1 cellular context compared by ENCODE assay signal in the genomic region with DNA sequence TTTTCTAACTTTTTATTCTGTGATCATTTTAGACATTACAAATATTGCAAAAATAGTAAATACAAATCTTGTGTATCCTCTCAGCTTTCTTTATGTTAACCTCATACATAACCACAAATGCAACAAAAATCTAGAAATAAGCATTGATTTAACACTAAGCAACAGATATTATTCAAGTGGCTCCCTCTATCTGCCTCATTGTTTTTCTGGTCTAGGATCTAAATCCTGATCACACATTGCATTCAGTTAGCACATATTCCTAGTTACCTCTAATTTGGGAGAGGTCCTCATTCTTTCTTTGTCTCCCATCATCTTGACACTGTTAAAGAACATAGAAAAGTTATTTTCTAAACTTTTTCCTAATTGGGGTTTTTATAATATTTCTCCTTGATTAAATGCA.
TF ChIP-seq lines count a peak whose summit lies in the region.

No MANE protein-coding gene starts in this region.

TF ChIP-seq in HepG2, 621 proteins besides CTCF, POLR2A, EP300 and RAD21 (continued from another document):
- TF ChIP-seq, protein P1, sequence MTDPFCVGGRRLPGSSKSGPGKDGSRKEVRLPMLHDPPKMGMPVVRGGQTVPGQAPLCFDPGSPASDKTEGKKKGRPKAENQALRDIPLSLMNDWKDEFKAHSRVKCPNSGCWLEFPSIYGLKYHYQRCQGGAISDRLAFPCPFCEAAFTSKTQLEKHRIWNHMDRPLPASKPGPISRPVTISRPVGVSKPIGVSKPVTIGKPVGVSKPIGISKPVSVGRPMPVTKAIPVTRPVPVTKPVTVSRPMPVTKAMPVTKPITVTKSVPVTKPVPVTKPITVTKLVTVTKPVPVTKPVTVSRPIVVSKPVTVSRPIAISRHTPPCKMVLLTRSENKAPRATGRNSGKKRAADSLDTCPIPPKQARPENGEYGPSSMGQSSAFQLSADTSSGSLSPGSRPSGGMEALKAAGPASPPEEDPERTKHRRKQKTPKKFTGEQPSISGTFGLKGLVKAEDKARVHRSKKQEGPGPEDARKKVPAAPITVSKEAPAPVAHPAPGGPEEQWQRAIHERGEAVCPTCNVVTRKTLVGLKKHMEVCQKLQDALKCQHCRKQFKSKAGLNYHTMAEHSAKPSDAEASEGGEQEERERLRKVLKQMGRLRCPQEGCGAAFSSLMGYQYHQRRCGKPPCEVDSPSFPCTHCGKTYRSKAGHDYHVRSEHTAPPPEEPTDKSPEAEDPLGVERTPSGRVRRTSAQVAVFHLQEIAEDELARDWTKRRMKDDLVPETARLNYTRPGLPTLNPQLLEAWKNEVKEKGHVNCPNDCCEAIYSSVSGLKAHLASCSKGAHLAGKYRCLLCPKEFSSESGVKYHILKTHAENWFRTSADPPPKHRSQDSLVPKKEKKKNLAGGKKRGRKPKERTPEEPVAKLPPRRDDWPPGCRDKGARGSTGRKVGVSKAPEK (CRISPR knock-in tag; IDR thresholded peaks at IDR 0.05; ENCODE audit: borderline replicate concordance), result no peak
- TF ChIP-seq, protein P2, sequence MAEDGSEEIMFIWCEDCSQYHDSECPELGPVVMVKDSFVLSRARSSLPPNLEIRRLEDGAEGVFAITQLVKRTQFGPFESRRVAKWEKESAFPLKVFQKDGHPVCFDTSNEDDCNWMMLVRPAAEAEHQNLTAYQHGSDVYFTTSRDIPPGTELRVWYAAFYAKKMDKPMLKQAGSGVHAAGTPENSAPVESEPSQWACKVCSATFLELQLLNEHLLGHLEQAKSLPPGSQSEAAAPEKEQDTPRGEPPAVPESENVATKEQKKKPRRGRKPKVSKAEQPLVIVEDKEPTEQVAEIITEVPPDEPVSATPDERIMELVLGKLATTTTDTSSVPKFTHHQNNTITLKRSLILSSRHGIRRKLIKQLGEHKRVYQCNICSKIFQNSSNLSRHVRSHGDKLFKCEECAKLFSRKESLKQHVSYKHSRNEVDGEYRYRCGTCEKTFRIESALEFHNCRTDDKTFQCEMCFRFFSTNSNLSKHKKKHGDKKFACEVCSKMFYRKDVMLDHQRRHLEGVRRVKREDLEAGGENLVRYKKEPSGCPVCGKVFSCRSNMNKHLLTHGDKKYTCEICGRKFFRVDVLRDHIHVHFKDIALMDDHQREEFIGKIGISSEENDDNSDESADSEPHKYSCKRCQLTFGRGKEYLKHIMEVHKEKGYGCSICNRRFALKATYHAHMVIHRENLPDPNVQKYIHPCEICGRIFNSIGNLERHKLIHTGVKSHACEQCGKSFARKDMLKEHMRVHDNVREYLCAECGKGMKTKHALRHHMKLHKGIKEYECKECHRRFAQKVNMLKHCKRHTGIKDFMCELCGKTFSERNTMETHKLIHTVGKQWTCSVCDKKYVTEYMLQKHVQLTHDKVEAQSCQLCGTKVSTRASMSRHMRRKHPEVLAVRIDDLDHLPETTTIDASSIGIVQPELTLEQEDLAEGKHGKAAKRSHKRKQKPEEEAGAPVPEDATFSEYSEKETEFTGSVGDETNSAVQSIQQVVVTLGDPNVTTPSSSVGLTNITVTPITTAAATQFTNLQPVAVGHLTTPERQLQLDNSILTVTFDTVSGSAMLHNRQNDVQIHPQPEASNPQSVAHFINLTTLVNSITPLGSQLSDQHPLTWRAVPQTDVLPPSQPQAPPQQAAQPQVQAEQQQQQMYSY (CRISPR knock-in tag; IDR thresholded peaks at IDR 0.05), result no peak
- TF ChIP-seq ZNF34 (CRISPR knock-in tag; IDR thresholded peaks at IDR 0.05; ENCODE audit: borderline replicate concordance), result no peak
- no peak for TF ChIP-seq NFYC (CRISPR knock-in tag; IDR thresholded peaks at IDR 0.05)
- TF ChIP-seq, protein P3, sequence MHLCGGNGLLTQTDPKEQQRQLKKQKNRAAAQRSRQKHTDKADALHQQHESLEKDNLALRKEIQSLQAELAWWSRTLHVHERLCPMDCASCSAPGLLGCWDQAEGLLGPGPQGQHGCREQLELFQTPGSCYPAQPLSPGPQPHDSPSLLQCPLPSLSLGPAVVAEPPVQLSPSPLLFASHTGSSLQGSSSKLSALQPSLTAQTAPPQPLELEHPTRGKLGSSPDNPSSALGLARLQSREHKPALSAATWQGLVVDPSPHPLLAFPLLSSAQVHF (CRISPR knock-in tag; IDR thresholded peaks at IDR 0.05), result no peak
- TF ChIP-seq, protein P4, sequence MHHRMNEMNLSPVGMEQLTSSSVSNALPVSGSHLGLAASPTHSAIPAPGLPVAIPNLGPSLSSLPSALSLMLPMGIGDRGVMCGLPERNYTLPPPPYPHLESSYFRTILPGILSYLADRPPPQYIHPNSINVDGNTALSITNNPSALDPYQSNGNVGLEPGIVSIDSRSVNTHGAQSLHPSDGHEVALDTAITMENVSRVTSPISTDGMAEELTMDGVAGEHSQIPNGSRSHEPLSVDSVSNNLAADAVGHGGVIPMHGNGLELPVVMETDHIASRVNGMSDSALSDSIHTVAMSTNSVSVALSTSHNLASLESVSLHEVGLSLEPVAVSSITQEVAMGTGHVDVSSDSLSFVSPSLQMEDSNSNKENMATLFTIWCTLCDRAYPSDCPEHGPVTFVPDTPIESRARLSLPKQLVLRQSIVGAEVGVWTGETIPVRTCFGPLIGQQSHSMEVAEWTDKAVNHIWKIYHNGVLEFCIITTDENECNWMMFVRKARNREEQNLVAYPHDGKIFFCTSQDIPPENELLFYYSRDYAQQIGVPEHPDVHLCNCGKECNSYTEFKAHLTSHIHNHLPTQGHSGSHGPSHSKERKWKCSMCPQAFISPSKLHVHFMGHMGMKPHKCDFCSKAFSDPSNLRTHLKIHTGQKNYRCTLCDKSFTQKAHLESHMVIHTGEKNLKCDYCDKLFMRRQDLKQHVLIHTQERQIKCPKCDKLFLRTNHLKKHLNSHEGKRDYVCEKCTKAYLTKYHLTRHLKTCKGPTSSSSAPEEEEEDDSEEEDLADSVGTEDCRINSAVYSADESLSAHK (CRISPR knock-in tag; IDR thresholded peaks at IDR 0.05; ENCODE audit: borderline replicate concordance), result no peak
- TF ChIP-seq FOXK2 (IDR thresholded peaks at IDR 0.05), result no peak
- no peak for TF ChIP-seq TBX2 (CRISPR knock-in tag; IDR thresholded peaks at IDR 0.05; ENCODE audit: borderline replicate concordance)
- TF ChIP-seq SP2 (CRISPR knock-in tag; IDR thresholded peaks at IDR 0.05), result no peak
- no peak for TF ChIP-seq ZNF883 (CRISPR knock-in tag; IDR thresholded peaks at IDR 0.05; ENCODE audit: not compliant biosample characterization)
- TF ChIP-seq, protein P5, sequence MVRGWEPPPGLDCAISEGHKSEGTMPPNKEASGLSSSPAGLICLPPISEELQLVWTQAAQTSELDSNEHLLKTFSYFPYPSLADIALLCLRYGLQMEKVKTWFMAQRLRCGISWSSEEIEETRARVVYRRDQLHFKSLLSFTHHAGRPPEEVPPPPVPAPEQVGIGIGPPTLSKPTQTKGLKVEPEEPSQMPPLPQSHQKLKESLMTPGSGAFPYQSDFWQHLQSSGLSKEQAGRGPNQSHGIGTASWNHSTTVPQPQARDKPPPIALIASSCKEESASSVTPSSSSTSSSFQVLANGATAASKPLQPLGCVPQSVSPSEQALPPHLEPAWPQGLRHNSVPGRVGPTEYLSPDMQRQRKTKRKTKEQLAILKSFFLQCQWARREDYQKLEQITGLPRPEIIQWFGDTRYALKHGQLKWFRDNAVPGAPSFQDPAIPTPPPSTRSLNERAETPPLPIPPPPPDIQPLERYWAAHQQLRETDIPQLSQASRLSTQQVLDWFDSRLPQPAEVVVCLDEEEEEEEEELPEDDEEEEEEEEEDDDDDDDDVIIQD (CRISPR knock-in tag; IDR thresholded peaks at IDR 0.05; ENCODE audit: low read depth), result no peak
- no peak for TF ChIP-seq PRMT3 (CRISPR knock-in tag; IDR thresholded peaks at IDR 0.05; ENCODE audit: borderline replicate concordance, low read depth)
- no peak for TF ChIP-seq ZNF598 (CRISPR knock-in tag; IDR thresholded peaks at IDR 0.05; ENCODE audit: borderline replicate concordance)
- TF ChIP-seq SALL1 (CRISPR knock-in tag; IDR thresholded peaks at IDR 0.05), result no peak
- TF ChIP-seq, protein P6, sequence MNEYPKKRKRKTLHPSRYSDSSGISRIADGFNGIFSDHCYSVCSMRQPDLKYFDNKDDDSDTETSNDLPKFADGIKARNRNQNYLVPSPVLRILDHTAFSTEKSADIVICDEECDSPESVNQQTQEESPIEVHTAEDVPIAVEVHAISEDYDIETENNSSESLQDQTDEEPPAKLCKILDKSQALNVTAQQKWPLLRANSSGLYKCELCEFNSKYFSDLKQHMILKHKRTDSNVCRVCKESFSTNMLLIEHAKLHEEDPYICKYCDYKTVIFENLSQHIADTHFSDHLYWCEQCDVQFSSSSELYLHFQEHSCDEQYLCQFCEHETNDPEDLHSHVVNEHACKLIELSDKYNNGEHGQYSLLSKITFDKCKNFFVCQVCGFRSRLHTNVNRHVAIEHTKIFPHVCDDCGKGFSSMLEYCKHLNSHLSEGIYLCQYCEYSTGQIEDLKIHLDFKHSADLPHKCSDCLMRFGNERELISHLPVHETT (CRISPR knock-in tag; conservative IDR thresholded peaks at IDR 0.05), result no peak
- TF ChIP-seq, protein P7, sequence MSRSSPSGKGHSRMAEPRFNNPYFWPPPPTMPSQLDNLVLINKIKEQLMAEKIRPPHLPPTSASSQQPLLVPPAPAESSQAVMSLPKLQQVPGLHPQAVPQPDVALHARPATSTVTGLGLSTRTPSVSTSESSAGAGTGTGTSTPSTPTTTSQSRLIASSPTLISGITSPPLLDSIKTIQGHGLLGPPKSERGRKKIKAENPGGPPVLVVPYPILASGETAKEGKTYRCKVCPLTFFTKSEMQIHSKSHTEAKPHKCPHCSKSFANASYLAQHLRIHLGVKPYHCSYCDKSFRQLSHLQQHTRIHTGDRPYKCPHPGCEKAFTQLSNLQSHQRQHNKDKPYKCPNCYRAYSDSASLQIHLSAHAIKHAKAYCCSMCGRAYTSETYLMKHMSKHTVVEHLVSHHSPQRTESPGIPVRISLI (CRISPR knock-in tag; IDR thresholded peaks at IDR 0.05; ENCODE audit: borderline replicate concordance), result no peak
